Comparison of ENCODE assay signal across 14 cellular contexts in the genomic region with DNA sequence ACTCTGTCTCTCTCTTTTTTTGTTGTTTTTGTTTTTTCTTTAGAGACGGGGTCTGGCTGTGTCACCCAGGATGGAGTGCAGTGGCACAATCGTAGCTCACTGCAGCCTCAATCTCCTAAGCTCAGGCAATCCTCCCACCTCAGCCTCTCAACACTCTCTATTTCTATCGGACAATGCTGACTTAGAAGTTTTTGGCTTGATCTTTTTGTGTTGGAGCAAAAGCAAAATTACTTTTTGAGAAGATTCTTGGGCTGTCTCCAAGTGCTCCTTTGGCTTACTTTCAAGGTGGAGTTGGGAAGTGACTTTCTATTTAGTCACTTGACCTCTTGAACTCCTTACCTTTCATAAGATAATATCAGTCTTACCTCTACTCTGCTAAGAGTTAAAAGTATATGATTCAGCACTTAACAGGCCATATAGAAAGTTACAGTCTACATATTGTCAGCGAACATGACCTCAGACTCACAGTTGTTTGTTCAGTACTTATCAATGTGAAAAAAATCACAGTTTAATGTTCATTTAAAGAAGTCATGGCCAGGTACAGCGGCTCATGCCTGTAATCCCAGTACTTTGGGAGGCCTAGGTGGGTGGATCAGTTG. TPM values are rescaled to one million over a fixed set of nuclear protein-coding genes. Genes with fewer than 3 reads are reported as not detected.
A peak's percentile ranks its signal among the peaks of the same experiment; 100 is the strongest.
DNase-seq lines count a peak whose midpoint lies in the region; ATAC-seq, FAIRE-seq and TF ChIP-seq lines count a peak whose summit lies in the region.
"Had no signal": no experiment of that assay in that cellular context is flagged by ENCODE, and none has a peak within 500 bp of the region (broad histone marks: within the 10 kb centered on the region; RNA-seq: fewer than 3 reads in every experiment).

No MANE protein-coding gene starts in this region.

- no peaks in the 10 kb centered on the region for H3K4me1 ChIP-seq in mucosa of descending colon (ENCODE audit: low read depth)

- no peaks in the 10 kb centered on the region for H3K9me3 ChIP-seq in mucosa of descending colon

- no peaks in the 10 kb centered on the region for H3K27me3 ChIP-seq in bronchial epithelial cell (ENCODE audit: control insufficient read depth, insufficient read depth, low read length)

- peaks cover 0 to 6% (median 0%) of the 10 kb centered on the region in 3 donors for H3K27me3 Mint-ChIP-seq in immature natural killer cell (ENCODE audit: low read depth in 3 of 3)
- H3K27me3 Mint-ChIP-seq: progenitor cell of endocrine pancreas had no signal

- no peaks in the 10 kb centered on the region for H3K36me3 Mint-ChIP-seq in immature natural killer cell
- H3K36me3 Mint-ChIP-seq: CD8-positive, alpha-beta T cell had no signal

- ATAC-seq in mucosa of descending colon (peak; percentile 93), HG02642 (IDR thresholded peaks at IDR 0.05; ENCODE audit: poor library complexity, unreplicated experiment) (no peak)
- ATAC-seq: CD8-positive, alpha-beta T cell had no signal

- TF ChIP-seq CTCF in bronchial epithelial cell (IDR thresholded peaks at IDR 0.05; ENCODE audit: insufficient read depth, low read length, severe bottlenecking) = no peak
- no peak for TF ChIP-seq CTCF in mucosa of descending colon (IDR thresholded peaks at IDR 0.05)

- intact Hi-C loops in mucosa of descending colon (cut with DNase I, micrococcal nuclease) = no loop called here

- H3K4me3 ChIP-seq in bronchial epithelial cell (ENCODE audit: low read depth, low read length) = no peak overlapping the region
- no peak overlapping the region for H3K4me3 ChIP-seq in mucosa of descending colon

- H3K4me3 Mint-ChIP-seq in immature natural killer cell = no peak overlapping the region
- H3K4me3 Mint-ChIP-seq: CD8-positive, alpha-beta T cell had no signal

- FAIRE-seq in bronchial epithelial cell (lab: Jason Lieb, UNC) = no peak

- H3K4me1 Mint-ChIP-seq in immature natural killer cell = peaks cover 4 to 8% of the 10 kb centered on the region in 2 donors

- H3K27ac Mint-ChIP-seq in immature natural killer cell = peak overlapping the region in 2 of 6 donors; percentile 2 to 35
- H3K27ac Mint-ChIP-seq: CD8-positive, alpha-beta T cell; progenitor cell of endocrine pancreas had no signal

- no peaks in the 10 kb centered on the region for H3K9me3 Mint-ChIP-seq in immature natural killer cell
- H3K9me3 Mint-ChIP-seq: CD8-positive, alpha-beta T cell had no signal

- H3K36me3 ChIP-seq in bronchial epithelial cell (ENCODE audit: control insufficient read depth, insufficient read depth, low read length) = no peaks in the 10 kb centered on the region
- H3K36me3 ChIP-seq in mucosa of descending colon (ENCODE audit: low read depth) = no peaks in the 10 kb centered on the region

- peak; percentile 12 for DNase-seq in EL
- DNase-seq in NCI-H226 = peak; percentile 75
- DNase-seq in bronchial epithelial cell (ENCODE audit: low read depth) = peak; percentile 94
- no peak for DNase-seq in mucosa of descending colon
- no peak for DNase-seq in NCI-H146 treated with DMSO at 0.1 percent for 48 hours (lab: John Stamatoyannopoulos, UW; ENCODE audit: unreplicated experiment)
- no peak for DNase-seq in immature natural killer cell
- DNase-seq in midbrain (lab: John Stamatoyannopoulos, UW) = no peak
- DNase-seq: amniotic stem cell; CD8-positive, alpha-beta T cell; hippocampal formation; stimulated activated CD4-positive, alpha-beta T cell treated with anti-CD3 and anti-CD28 coated beads, Interleukin-2, amount 100 ng/mL, for 48 hours; stimulated activated naive CD4-positive, alpha-beta T cell treated with Interleukin-2 at 50 U/mL for 16 hours had no signal

RNA-seq across cellular contexts. Expression of a gene that starts 15.4 kb away (rescaled TPM):
- total RNA-seq in bronchial epithelial cell = 41.9 and 54.3 TPM in 2 replicates
- total RNA-seq in mucosa of descending colon = 10 to 100 TPM; 46.1 to 81.9 (median 51.7) TPM
- 10 to 100 TPM; 14.1 to 38.6 (median 27.6) TPM for polyA plus RNA-seq in immature natural killer cell

RNA-seq across cellular contexts. Expression of a gene that starts 43.2 kb away (rescaled TPM):
- total RNA-seq in bronchial epithelial cell (12.9 and 18.9 TPM in 2 replicates), mucosa of descending colon (10 to 100 TPM; 42.5 to 50.6 (median 49.4) TPM)
- polyA plus RNA-seq in immature natural killer cell = 10 to 100 TPM in 2 of 3 donors, 1 to 10 TPM in 1; 9.5 to 34.7 (median 17.1) TPM

RNA-seq across cellular contexts. Expression of a gene that starts 48.1 kb away (rescaled TPM):
- total RNA-seq in bronchial epithelial cell = 31.6 and 41.9 TPM in 2 replicates
- total RNA-seq in mucosa of descending colon = 10 to 100 TPM; 19.5 to 23.1 (median 21.1) TPM
- 10 to 100 TPM; 11.2 to 19.0 (median 13.0) TPM for polyA plus RNA-seq in immature natural killer cell

Comparison
In these comparisons a context has a peak if more than half of its experiments do, and no peak if none do; other contexts are left out.
1. DNase-seq: peak in EL (single experiment), NCI-H226 (single experiment) and bronchial epithelial cell (single experiment); none in mucosa of descending colon (0 of 3), NCI-H146 treated with DMSO at 0.1 percent for 48 hours (single experiment), immature natural killer cell (0 of 3) and midbrain (single experiment).